Comparison of ENCODE assay signal across 1 cellular context in genomic region chr1:87333692-87334347, GRCh38.
TF ChIP-seq lines count a peak whose summit lies in the region.

No MANE protein-coding gene starts in this region.

TF ChIP-seq in GM23338, 12 proteins besides CTCF, POLR2A, EP300 and RAD21 (continued from another document):
- TF ChIP-seq ZNF462 (CRISPR knock-in tag; IDR thresholded peaks at IDR 0.05) (no peak), STAT1 (IDR thresholded peaks at IDR 0.05; ENCODE audit: unreplicated experiment) (no peak), REST (IDR thresholded peaks at IDR 0.05; ENCODE audit: unreplicated experiment) (no peak), EZH2phosphoT487 (IDR thresholded peaks at IDR 0.05; ENCODE audit: unreplicated experiment) (no peak), NANOG (IDR thresholded peaks at IDR 0.05; ENCODE audit: borderline replicate concordance) (no peak), POLR2AphosphoS5 (IDR thresholded peaks at IDR 0.05; ENCODE audit: low read depth) (no peak), JUNB (IDR thresholded peaks at IDR 0.05; ENCODE audit: unreplicated experiment) (no peak)
